Comparison of ENCODE assay signal across 10 cellular contexts in the genomic region with DNA sequence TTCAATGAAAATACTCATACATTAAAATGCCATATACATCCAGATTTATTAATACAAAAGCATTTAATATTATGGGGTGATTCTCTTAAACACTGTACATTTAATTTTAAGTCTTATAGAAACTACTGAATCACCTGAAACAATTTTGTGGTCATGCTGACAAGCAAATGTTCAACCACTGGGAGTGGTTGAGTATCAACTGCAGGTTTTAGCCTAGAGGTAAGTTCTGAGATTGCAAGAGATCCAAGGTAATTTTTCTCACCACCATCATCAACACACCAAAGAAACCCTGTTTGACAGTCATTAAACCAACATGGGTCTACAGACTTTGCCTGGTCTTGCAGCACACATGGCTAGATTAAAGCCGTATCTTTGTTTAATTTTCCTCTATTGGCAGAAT.
DNase-seq lines count a peak whose midpoint lies in the region; ATAC-seq, FAIRE-seq and TF ChIP-seq lines count a peak whose summit lies in the region.
"Had no signal": no experiment of that assay in that cellular context is flagged by ENCODE, and none has a peak within 500 bp of the region (broad histone marks: within the 10 kb centered on the region; RNA-seq: fewer than 3 reads in every experiment).

No MANE protein-coding gene starts in this region.

- no peaks in the 10 kb centered on the region for H3K9me3 ChIP-seq in right cardiac atrium (ENCODE audit: control insufficient read depth, low read length)

- peak; percentile 49 for FAIRE-seq in GM19239 (lab: Jason Lieb, UNC)

- peak; percentile 31 for TF ChIP-seq CTCF in GM12873 (IDR thresholded peaks at IDR 0.05; ENCODE audit: insufficient read depth, low read depth, low read length, missing control alignments)

- no peak overlapping the region for H3K4me3 ChIP-seq in right cardiac atrium (ENCODE audit: low read length)

- H3K27me3 ChIP-seq in right cardiac atrium (ENCODE audit: control insufficient read depth, insufficient read depth) = no peaks in the 10 kb centered on the region

- WGBS in right cardiac atrium = 92% methylated on average over 1 of the region's 1 CpG

- H3K4me1 ChIP-seq in right cardiac atrium (ENCODE audit: control insufficient read depth, insufficient read depth, low read length) = peaks cover 7% of the 10 kb centered on the region

- DNase-seq in GM19239 (ENCODE audit: insufficient read length, low spot score) (peak; percentile 21), SW480 (ENCODE audit: low spot score) (peak; percentile 42), NOMO-1 (lab: John Stamatoyannopoulos, UW; ENCODE audit: unreplicated experiment in 2 of 2) (no peak), right cardiac atrium (no peak), MV-4-11 (lab: John Stamatoyannopoulos, UW) (no peak)
- DNase-seq: glutamatergic neuron had no signal

- no peak overlapping the region for H3K27ac ChIP-seq in right cardiac atrium (ENCODE audit: low read length)

- intact Hi-C loops in right cardiac atrium (cut with DNase I) = no loop called here

- ATAC-seq in HG02973 (IDR thresholded peaks at IDR 0.05; ENCODE audit: unreplicated experiment) (peak; percentile 92), HG03025 (IDR thresholded peaks at IDR 0.05; ENCODE audit: low FRiP score, unreplicated experiment) (no peak), right cardiac atrium (no peak)
- ATAC-seq: stimulated activated memory B cell treated with anti-CD40 and anti-IgM and Interleukin-4, amounts not matched to agents 10 μg/mL and 1 μg/mL and 100 μg/mL, for 72 hours had no signal

Comparison
In these comparisons a context has a peak if more than half of its experiments do, and no peak if none do; other contexts are left out.
1. DNase-seq: peak in GM19239 (single experiment) and SW480 (single experiment); none in NOMO-1 (0 of 2), right cardiac atrium (0 of 3) and MV-4-11 (single experiment).